ENCODE assay signal across 1 cellular context in the genomic region with DNA sequence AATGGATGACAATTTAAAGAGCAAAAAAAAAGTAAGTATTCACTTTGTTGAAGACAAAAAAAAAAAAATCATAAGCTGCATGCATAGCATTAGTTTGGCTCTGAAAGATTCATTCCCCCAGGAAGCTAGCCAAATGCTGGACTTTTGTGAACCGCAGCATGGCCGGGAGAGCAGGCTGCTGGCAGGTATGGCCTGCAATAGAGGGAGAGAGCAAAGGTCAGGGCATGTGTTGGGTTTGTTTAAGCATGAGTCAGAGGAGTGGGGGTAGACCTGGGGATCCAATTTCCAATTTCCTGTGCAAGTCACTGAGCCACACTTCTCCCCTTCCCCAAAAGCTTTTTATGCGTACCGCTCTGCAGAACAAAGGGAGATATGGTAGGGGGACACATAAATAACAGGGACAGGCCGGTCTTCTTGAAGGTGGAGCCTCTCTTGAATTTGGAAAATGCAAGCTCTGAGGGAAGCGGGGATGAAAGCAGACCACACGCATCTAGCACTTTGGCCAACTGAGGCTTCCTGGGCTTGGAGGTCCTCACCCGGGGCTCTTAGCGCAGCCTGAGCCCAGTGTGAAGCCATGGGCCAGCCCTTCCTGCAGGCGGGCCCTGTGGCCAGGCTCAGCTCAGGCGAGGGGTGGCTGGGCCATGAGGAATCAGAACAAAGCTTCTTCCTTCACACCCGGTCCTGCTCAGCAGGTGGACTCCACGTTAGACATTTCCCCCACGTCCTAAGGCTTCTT.
TF ChIP-seq lines count a peak whose summit lies in the region.

No MANE protein-coding gene starts in this region.

TF ChIP-seq in K562, 482 proteins besides CTCF, POLR2A, EP300 and RAD21 (continued from another document and continues in another):
- TF ChIP-seq JUN (IDR thresholded peaks at IDR 0.05; ENCODE audit: borderline replicate concordance, low read depth, low read length) (peak; percentile 99), JUN (CRISPR knock-in tag; IDR thresholded peaks at IDR 0.05; ENCODE audit: borderline replicate concordance) (no peak), ZSCAN29 (IDR thresholded peaks at IDR 0.05) (peak; percentile 35; the same call in 1 of the 2 replicates), TAF15 (IDR thresholded peaks at IDR 0.05; ENCODE audit: low read depth, low read length) (no peak), ZNF124 (CRISPR knock-in tag; IDR thresholded peaks at IDR 0.05) (no peak), SP1 (CRISPR knock-in tag; IDR thresholded peaks at IDR 0.05) (no peak), EWSR1 (IDR thresholded peaks at IDR 0.05; ENCODE audit: borderline replicate concordance, low read depth, partially characterized antibody) (no peak), TRIM24 (IDR thresholded peaks at IDR 0.05) (peak; percentile 74 to 81), SAP30 (IDR thresholded peaks at IDR 0.05; ENCODE audit: borderline replicate concordance, insufficient read depth, low read depth, low read length, poor library complexity, severe bottlenecking) (no peak), ADNP (tag; IDR thresholded peaks at IDR 0.05) (no peak), ZFP1 (CRISPR knock-in tag; IDR thresholded peaks at IDR 0.05) (no peak), NR2C2 (CRISPR knock-in tag; IDR thresholded peaks at IDR 0.05) (peak; percentile 93), NR2C2 (tag; IDR thresholded peaks at IDR 0.05) (peak; percentile 96), DDX20 (tag; IDR thresholded peaks at IDR 0.05; ENCODE audit: low read depth) (0 out of 2 replicates have a peak, but pooled peaks have one; percentile 37), ZNF668 (CRISPR knock-in tag; IDR thresholded peaks at IDR 0.05) (0 out of 2 replicates have a peak, but pooled peaks have one; percentile 20), GABPB2 (CRISPR knock-in tag; conservative IDR thresholded peaks at IDR 0.05) (no peak), ILF3 (IDR thresholded peaks at IDR 0.05; ENCODE audit: borderline replicate concordance) (no peak), HIVEP1 (CRISPR knock-in tag; IDR thresholded peaks at IDR 0.05) (no peak), HDGF (IDR thresholded peaks at IDR 0.05) (no peak)
- TF ChIP-seq, protein P1, sequence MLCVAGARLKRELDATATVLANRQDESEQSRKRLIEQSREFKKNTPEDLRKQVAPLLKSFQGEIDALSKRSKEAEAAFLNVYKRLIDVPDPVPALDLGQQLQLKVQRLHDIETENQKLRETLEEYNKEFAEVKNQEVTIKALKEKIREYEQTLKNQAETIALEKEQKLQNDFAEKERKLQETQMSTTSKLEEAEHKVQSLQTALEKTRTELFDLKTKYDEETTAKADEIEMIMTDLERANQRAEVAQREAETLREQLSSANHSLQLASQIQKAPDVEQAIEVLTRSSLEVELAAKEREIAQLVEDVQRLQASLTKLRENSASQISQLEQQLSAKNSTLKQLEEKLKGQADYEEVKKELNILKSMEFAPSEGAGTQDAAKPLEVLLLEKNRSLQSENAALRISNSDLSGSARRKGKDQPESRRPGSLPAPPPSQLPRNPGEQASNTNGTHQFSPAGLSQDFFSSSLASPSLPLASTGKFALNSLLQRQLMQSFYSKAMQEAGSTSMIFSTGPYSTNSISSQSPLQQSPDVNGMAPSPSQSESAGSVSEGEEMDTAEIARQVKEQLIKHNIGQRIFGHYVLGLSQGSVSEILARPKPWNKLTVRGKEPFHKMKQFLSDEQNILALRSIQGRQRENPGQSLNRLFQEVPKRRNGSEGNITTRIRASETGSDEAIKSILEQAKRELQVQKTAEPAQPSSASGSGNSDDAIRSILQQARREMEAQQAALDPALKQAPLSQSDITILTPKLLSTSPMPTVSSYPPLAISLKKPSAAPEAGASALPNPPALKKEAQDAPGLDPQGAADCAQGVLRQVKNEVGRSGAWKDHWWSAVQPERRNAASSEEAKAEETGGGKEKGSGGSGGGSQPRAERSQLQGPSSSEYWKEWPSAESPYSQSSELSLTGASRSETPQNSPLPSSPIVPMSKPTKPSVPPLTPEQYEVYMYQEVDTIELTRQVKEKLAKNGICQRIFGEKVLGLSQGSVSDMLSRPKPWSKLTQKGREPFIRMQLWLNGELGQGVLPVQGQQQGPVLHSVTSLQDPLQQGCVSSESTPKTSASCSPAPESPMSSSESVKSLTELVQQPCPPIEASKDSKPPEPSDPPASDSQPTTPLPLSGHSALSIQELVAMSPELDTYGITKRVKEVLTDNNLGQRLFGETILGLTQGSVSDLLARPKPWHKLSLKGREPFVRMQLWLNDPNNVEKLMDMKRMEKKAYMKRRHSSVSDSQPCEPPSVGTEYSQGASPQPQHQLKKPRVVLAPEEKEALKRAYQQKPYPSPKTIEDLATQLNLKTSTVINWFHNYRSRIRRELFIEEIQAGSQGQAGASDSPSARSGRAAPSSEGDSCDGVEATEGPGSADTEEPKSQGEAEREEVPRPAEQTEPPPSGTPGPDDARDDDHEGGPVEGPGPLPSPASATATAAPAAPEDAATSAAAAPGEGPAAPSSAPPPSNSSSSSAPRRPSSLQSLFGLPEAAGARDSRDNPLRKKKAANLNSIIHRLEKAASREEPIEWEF (CRISPR knock-in tag; IDR thresholded peaks at IDR 0.05): 0 out of 2 replicates have a peak, but pooled peaks have one; percentile 70
- TF ChIP-seq, protein P2, sequence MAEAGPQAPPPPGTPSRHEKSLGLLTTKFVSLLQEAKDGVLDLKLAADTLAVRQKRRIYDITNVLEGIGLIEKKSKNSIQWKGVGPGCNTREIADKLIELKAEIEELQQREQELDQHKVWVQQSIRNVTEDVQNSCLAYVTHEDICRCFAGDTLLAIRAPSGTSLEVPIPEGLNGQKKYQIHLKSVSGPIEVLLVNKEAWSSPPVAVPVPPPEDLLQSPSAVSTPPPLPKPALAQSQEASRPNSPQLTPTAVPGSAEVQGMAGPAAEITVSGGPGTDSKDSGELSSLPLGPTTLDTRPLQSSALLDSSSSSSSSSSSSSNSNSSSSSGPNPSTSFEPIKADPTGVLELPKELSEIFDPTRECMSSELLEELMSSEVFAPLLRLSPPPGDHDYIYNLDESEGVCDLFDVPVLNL (CRISPR knock-in tag; IDR thresholded peaks at IDR 0.05; ENCODE audit: low read depth): no peak
- TF ChIP-seq, protein P3, sequence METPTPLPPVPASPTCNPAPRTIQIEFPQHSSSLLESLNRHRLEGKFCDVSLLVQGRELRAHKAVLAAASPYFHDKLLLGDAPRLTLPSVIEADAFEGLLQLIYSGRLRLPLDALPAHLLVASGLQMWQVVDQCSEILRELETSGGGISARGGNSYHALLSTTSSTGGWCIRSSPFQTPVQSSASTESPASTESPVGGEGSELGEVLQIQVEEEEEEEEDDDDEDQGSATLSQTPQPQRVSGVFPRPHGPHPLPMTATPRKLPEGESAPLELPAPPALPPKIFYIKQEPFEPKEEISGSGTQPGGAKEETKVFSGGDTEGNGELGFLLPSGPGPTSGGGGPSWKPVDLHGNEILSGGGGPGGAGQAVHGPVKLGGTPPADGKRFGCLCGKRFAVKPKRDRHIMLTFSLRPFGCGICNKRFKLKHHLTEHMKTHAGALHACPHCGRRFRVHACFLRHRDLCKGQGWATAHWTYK (CRISPR knock-in tag; IDR thresholded peaks at IDR 0.05): no peak
- TF ChIP-seq, protein P4, sequence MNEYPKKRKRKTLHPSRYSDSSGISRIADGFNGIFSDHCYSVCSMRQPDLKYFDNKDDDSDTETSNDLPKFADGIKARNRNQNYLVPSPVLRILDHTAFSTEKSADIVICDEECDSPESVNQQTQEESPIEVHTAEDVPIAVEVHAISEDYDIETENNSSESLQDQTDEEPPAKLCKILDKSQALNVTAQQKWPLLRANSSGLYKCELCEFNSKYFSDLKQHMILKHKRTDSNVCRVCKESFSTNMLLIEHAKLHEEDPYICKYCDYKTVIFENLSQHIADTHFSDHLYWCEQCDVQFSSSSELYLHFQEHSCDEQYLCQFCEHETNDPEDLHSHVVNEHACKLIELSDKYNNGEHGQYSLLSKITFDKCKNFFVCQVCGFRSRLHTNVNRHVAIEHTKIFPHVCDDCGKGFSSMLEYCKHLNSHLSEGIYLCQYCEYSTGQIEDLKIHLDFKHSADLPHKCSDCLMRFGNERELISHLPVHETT (CRISPR knock-in tag; conservative IDR thresholded peaks at IDR 0.05 in 1 of 2, IDR thresholded peaks at IDR 0.05 in 1 of 2): peak in 1 of 2 experiments; percentile 79; a peak in 2 of 4 replicates
- TF ChIP-seq, protein P5, sequence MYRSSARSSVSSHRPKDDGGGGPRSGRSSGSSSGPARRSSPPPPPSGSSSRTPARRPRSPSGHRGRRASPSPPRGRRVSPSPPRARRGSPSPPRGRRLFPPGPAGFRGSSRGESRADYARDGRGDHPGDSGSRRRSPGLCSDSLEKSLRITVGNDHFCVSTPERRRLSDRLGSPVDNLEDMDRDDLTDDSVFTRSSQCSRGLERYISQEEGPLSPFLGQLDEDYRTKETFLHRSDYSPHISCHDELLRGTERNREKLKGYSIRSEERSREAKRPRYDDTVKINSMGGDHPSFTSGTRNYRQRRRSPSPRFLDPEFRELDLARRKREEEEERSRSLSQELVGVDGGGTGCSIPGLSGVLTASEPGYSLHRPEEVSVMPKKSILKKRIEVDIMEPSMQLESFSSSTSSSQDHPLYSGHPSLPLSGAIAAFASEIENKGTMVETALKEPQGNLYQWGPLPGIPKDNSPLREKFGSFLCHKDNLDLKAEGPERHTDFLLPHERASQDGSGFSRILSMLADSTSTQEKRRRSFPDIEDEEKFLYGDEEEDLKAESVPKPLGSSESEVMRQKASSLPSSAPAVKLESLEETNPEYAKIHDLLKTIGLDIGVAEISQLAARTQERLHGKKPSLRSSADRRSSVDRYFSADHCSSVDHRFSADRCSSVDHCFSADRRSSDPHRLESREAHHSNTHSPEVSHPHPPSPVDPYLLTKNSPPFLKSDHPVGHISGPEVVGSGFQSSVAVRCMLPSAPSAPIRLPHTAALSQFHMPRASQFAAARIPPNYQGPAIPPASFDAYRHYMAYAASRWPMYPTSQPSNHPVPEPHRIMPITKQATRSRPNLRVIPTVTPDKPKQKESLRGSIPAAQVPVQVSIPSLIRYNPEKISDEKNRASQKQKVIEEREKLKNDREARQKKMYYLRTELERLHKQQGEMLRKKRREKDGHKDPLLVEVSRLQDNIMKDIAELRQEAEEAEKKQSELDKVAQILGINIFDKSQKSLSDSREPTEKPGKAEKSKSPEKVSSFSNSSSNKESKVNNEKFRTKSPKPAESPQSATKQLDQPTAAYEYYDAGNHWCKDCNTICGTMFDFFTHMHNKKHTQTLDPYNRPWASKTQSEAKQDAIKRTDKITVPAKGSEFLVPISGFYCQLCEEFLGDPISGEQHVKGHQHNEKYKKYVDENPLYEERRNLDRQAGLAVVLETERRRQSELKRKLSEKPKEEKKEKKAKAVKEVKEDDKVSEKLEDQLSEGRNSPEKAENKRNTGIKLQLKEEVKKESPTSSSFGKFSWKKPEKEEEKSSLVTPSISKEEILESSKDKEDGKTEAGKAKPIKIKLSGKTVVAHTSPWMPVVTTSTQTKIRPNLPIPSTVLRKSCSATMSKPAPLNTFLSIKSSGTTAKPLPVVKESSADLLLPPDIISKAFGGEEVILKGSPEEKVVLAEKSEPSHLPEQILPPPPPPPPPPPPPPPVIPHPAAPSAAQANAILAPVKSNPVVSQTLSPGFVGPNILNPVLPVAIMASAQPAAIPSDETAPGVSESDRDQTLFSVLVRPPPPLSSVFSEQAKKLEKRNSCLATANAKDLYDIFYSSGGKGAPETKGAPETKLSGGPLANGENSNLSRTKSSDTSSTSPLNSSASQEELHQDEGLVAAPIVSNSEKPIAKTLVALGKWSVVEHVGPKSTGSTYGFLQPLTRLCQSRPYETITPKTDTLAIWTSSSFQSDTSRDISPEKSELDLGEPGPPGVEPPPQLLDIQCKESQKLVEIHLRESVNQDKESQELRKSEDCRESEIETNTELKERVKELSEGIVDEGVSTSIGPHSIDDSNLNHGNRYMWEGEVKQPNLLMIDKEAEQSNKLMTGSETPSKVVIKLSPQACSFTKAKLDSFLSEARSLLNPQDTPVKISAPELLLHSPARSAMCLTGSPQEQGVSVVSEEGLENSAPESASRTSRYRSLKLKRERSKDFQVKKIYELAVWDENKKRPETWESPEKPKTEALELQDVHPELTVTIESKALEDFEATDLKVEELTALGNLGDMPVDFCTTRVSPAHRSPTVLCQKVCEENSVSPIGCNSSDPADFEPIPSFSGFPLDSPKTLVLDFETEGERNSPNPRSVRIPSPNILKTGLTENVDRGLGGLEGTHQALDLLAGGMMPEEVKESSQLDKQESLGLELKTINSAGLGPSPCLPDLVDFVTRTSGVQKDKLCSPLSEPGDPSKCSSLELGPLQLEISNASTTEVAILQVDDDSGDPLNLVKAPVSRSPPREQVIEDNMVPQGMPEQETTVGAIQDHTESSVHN (IDR thresholded peaks at IDR 0.05; ENCODE audit: borderline replicate concordance in 1 of 2, low read depth in 1 of 2): no peak; a peak in 1 of 4 replicates
- TF ChIP-seq, protein P6, sequence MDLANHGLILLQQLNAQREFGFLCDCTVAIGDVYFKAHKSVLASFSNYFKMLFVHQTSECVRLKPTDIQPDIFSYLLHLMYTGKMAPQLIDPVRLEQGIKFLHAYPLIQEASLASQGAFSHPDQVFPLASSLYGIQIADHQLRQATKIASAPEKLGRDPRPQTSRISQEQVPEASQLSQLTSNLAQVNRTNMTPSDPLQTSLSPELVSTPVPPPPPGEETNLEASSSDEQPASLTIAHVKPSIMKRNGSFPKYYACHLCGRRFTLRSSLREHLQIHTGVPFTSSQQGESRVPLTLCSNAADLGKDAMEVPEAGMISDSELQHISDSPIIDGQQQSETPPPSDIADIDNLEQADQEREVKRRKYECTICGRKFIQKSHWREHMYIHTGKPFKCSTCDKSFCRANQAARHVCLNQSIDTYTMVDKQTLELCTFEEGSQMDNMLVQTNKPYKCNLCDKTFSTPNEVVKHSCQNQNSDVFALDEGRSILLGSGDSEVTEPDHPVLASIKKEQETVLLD (IDR thresholded peaks at IDR 0.05): peak; percentile 78; the same call in 1 of the 2 replicates
- TF ChIP-seq, protein P7, sequence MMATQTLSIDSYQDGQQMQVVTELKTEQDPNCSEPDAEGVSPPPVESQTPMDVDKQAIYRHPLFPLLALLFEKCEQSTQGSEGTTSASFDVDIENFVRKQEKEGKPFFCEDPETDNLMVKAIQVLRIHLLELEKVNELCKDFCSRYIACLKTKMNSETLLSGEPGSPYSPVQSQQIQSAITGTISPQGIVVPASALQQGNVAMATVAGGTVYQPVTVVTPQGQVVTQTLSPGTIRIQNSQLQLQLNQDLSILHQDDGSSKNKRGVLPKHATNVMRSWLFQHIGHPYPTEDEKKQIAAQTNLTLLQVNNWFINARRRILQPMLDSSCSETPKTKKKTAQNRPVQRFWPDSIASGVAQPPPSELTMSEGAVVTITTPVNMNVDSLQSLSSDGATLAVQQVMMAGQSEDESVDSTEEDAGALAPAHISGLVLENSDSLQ (IDR thresholded peaks at IDR 0.05): 0 out of 2 replicates have a peak, but pooled peaks have one; percentile 36
